In genomic region chr1:154769193-154769895, GRCh38 we compare ENCODE assay signal across 25 cellular contexts.
A peak's percentile ranks its signal among the peaks of the same experiment; 100 is the strongest.
DNase-seq lines count a peak whose midpoint lies in the region; ATAC-seq and TF ChIP-seq lines count a peak whose summit lies in the region.
"Had no signal": no experiment of that assay in that cellular context is flagged by ENCODE, and none has a peak within 500 bp of the region (broad histone marks: within the 10 kb centered on the region; RNA-seq: fewer than 3 reads in every experiment).

No MANE protein-coding gene starts in this region.

- WGBS in spleen, 5 donors, result 79 to 87% (median 85%) methylated on average over 5 of the region's 5 CpGs

- H3K36me3 Mint-ChIP-seq in activated CD4-positive, alpha-beta T cell treated with anti-CD3 and anti-CD28 coated beads, Interleukin-2, amount 10 ng/mL, durations not matched to agents 7 days and 5 days (ENCODE audit: low read depth), result no peaks in the 10 kb centered on the region

- ATAC-seq in left ventricle myocardium superior, result no peak
- ATAC-seq: K562 had no signal

- H3K4me1 Mint-ChIP-seq in activated CD4-positive, alpha-beta T cell treated with anti-CD3 and anti-CD28 coated beads, Interleukin-2, amount 10 ng/mL, durations not matched to agents 7 days and 5 days, result no peaks in the 10 kb centered on the region

- no peaks in the 10 kb centered on the region for H3K9me3 Mint-ChIP-seq in activated CD4-positive, alpha-beta T cell treated with anti-CD3 and anti-CD28 coated beads, Interleukin-2, amount 10 ng/mL, durations not matched to agents 7 days and 5 days
- H3K9me3 Mint-ChIP-seq: HFFc6 had no signal

- H3K4me3 ChIP-seq in left ventricle myocardium inferior (no peak overlapping the region), spleen (no peak overlapping the region)
- H3K4me3 ChIP-seq: HAP-1, K562, Peyer's patch, SK-N-MC had no signal

- H3K27me3 ChIP-seq in left ventricle myocardium inferior (ENCODE audit: low read depth) (no peaks in the 10 kb centered on the region), spleen (replicated peaks in 1 of 7) (peaks cover 0 to 7% (median 0%) of the 10 kb centered on the region in 7 donors)
- H3K27me3 ChIP-seq: BE2C, Peyer's patch had no signal

- POLR2A ChIA-PET in activated CD4-positive, alpha-beta T cell treated with anti-CD3 and anti-CD28 coated beads, Interleukin-2, amount 10 ng/mL, durations not matched to agents 7 days and 5 days (lab: Charles Lee), result no interaction called here

- no peak overlapping the region for H3K4me3 Mint-ChIP-seq in activated CD4-positive, alpha-beta T cell treated with anti-CD3 and anti-CD28 coated beads, Interleukin-2, amount 10 ng/mL, durations not matched to agents 7 days and 5 days
- H3K4me3 Mint-ChIP-seq: HFFc6 had no signal

- intact Hi-C loops in left ventricle myocardium inferior (cut with micrococcal nuclease), result loop anchor here (10.0 kb wide), 2 partner anchors 105 to 205 kb away; partner anchors contain the start of genes CHRNB2 and KCNN3
- intact Hi-C loops in left ventricle myocardium superior (cut with micrococcal nuclease), result loop anchor here (10.0 kb wide), 1 partner anchor 95 kb away; no protein-coding TSS in a partner anchor
- intact Hi-C loops in spleen (cut with DNase I; ENCODE audit: low total_unique reads), result loop anchor here (10.0 kb wide), 2 partner anchors 205 to 285 kb away; partner anchors contain the start of gene CHRNB2

- H3K4me1 ChIP-seq in left ventricle myocardium inferior, result peaks cover 24% of the 10 kb centered on the region
- H3K4me1 ChIP-seq in spleen, result no peaks in the 10 kb centered on the region
- H3K4me1 ChIP-seq: Peyer's patch had no signal

- no peak for TF ChIP-seq CTCF in left ventricle myocardium inferior (IDR thresholded peaks at IDR 0.05; ENCODE audit: borderline replicate concordance)
- no peak for TF ChIP-seq CTCF in spleen (IDR thresholded peaks at IDR 0.05 in 8 of 11, conservative IDR thresholded peaks at IDR 0.05 in 3 of 11)

- DNase-seq in left ventricle myocardium inferior (no peak), left ventricle myocardium superior (no peak), germinal center (ENCODE audit: low spot score) (peak; percentile 63), spleen (peak; percentile 5), NCI-H1694 treated with DMSO at 0.1 percent for 48 hours (lab: John Stamatoyannopoulos, UW) (no peak), SIG-M5 (lab: John Stamatoyannopoulos, UW) (no peak)
- no peak for DNase-seq in effector CD4-positive, alpha-beta T cell
- DNase-seq in activated CD4-positive, alpha-beta T cell treated with anti-CD3 and anti-CD28 coated beads, Interleukin-2, amount 10 ng/mL, durations not matched to agents 7 days and 5 days, result no peak
- DNase-seq: BE2C, Calu3, GOT3, HFFc6, MV-4-11, NCI-H1105, NCI-H1436 treated with DMSO at 0.1 percent for 48 hours, NCI-H1930, NCI-H2107, NCI-H526, OCI-M1, Peyer's patch, SHP77 treated with DMSO at 0.1 percent for 48 hours had no signal

- peaks cover 4% of the 10 kb centered on the region for H3K27me3 Mint-ChIP-seq in activated CD4-positive, alpha-beta T cell treated with anti-CD3 and anti-CD28 coated beads, Interleukin-2, amount 10 ng/mL, durations not matched to agents 7 days and 5 days

- H3K9me3 ChIP-seq in left ventricle myocardium inferior (replicated peaks), result no peaks in the 10 kb centered on the region
- no peaks in the 10 kb centered on the region for H3K9me3 ChIP-seq in spleen
- H3K9me3 ChIP-seq: BE2C, HAP-1, Peyer's patch had no signal

- H3K27ac Mint-ChIP-seq in activated CD4-positive, alpha-beta T cell treated with anti-CD3 and anti-CD28 coated beads, Interleukin-2, amount 10 ng/mL, durations not matched to agents 7 days and 5 days, result no peak overlapping the region
- H3K27ac Mint-ChIP-seq: HFFc6 had no signal

- H3K27ac ChIP-seq in left ventricle myocardium inferior (replicated peaks), result peak overlapping the region; percentile 55
- no peak overlapping the region for H3K27ac ChIP-seq in spleen
- H3K27ac ChIP-seq: 22Rv1, SK-N-MC had no signal

- no peak for TF ChIP-seq POLR2A in spleen (IDR thresholded peaks at IDR 0.05)

- no peaks in the 10 kb centered on the region for H3K36me3 ChIP-seq in left ventricle myocardium inferior
- no peaks in the 10 kb centered on the region for H3K36me3 ChIP-seq in spleen
- H3K36me3 ChIP-seq: BE2C, HAP-1, Peyer's patch had no signal

- CTCF ChIA-PET in activated CD4-positive, alpha-beta T cell treated with anti-CD3 and anti-CD28 coated beads, Interleukin-2, amount 10 ng/mL, durations not matched to agents 7 days and 5 days (lab: Charles Lee), result interaction anchor here (1.1 kb wide), 1 partner anchor 131 kb away, joined by 5 read pairs; no protein-coding TSS in a partner anchor

Comparison
In these comparisons a context has a peak if more than half of its experiments do, and no peak if none do; other contexts are left out.
1. DNase-seq: peak in germinal center (single experiment) and spleen (single experiment); none in left ventricle myocardium inferior (single experiment), left ventricle myocardium superior (single experiment), effector CD4-positive, alpha-beta T cell (single experiment), NCI-H1694 treated with DMSO at 0.1 percent for 48 hours (single experiment), SIG-M5 (single experiment) and activated CD4-positive, alpha-beta T cell treated with anti-CD3 and anti-CD28 coated beads, Interleukin-2, amount 10 ng/mL, durations not matched to agents 7 days and 5 days (single experiment).